Comparison of ENCODE assay signal across 9 cellular contexts in genomic region chr5:151086905-151087360, GRCh38. TPM values are rescaled to one million over a fixed set of nuclear protein-coding genes. Genes with fewer than 3 reads are reported as not detected.
DNase-seq lines count a peak whose midpoint lies in the region; ATAC-seq lines count a peak whose summit lies in the region.
"Had no signal": no experiment of that assay in that cellular context is flagged by ENCODE, and none has a peak within 500 bp of the region (broad histone marks: within the 10 kb centered on the region; RNA-seq: fewer than 3 reads in every experiment).

No MANE protein-coding gene starts in this region.

- no peak overlapping the region for H2BK5ac ChIP-seq in mesendoderm (ENCODE audit: low read length)

- DNase-seq in T-helper 2 cell: peak; percentile 48 to 82 (median 59)
- peak; percentile 67 for DNase-seq in central memory CD4-positive, alpha-beta T cell
- peak; percentile 58 to 63 for DNase-seq in stimulated activated CD4-positive, alpha-beta T cell treated with anti-CD3 and anti-CD28 coated beads, Interleukin-2, amount 100 ng/mL, for 48 hours
- no peak for DNase-seq in occipital lobe (lab: John Stamatoyannopoulos, UW)
- no peak for DNase-seq in mesendoderm
- no peak for DNase-seq in DMS153 treated with DMSO at 0.1 percent for 48 hours (lab: John Stamatoyannopoulos, UW; ENCODE audit: unreplicated experiment)
- DNase-seq: pancreas had no signal

- ATAC-seq in GM18517 (IDR thresholded peaks at IDR 0.05; ENCODE audit: unreplicated experiment) (peak; percentile 64), HG02852 (IDR thresholded peaks at IDR 0.05; ENCODE audit: unreplicated experiment) (peak; percentile 77)

- no peak overlapping the region for H3K27ac ChIP-seq in mesendoderm (ENCODE audit: low read depth, low read length)

- H3K4ac ChIP-seq in mesendoderm (ENCODE audit: low read depth, low read length): no peak overlapping the region

- WGBS in mesendoderm (ENCODE audit: extremely low coverage, insufficient coverage, low lambda C conversion rate): no CpG with 5 or more reads among the region's 10 CpGs

- H2BK15ac ChIP-seq in mesendoderm (replicated peaks; ENCODE audit: low read depth): no peak overlapping the region

- H2BK120ac ChIP-seq in mesendoderm (ENCODE audit: low read depth, low read length): no peak overlapping the region

- H3K79me2 ChIP-seq in mesendoderm (ENCODE audit: control insufficient read depth, insufficient read depth, low read length): no peaks in the 10 kb centered on the region

- H4K5ac ChIP-seq in mesendoderm (ENCODE audit: low read length): no peak overlapping the region

- H3K4me2 ChIP-seq in mesendoderm (ENCODE audit: low read length): no peak overlapping the region

- no peak overlapping the region for H3K9ac ChIP-seq in mesendoderm (ENCODE audit: low read length)

- H3K27me3 ChIP-seq in mesendoderm (ENCODE audit: insufficient read depth, low read length, poor library complexity): no peaks in the 10 kb centered on the region
- H3K27me3 ChIP-seq: pancreas had no signal

- no peak overlapping the region for H2AK5ac ChIP-seq in mesendoderm (ENCODE audit: low read length)

- no peaks in the 10 kb centered on the region for H3K79me1 ChIP-seq in mesendoderm (ENCODE audit: low read length)

- H3K18ac ChIP-seq in mesendoderm (ENCODE audit: low read length): no peak overlapping the region

- no peaks in the 10 kb centered on the region for H3K36me3 ChIP-seq in mesendoderm (ENCODE audit: control insufficient read depth, insufficient read depth, low read length)
- H3K36me3 ChIP-seq: pancreas had no signal

- H3K56ac ChIP-seq in mesendoderm (ENCODE audit: low read length): no peak overlapping the region

- H3K4me1 ChIP-seq in mesendoderm (ENCODE audit: control insufficient read depth, low read depth, low read length): no peaks in the 10 kb centered on the region

- H3K4me3 ChIP-seq in mesendoderm (ENCODE audit: low read length): no peak overlapping the region
- H3K4me3 ChIP-seq: pancreas had no signal

- no peak overlapping the region for H4K8ac ChIP-seq in mesendoderm (ENCODE audit: low read depth, low read length)

- no peak overlapping the region for H3K23ac ChIP-seq in mesendoderm (ENCODE audit: low read length)

RNA-seq across cellular contexts. Expression of gene TNIP1, which starts 6.1 kb away (rescaled TPM):
- total RNA-seq in occipital lobe: 18.1 TPM
- polyA plus RNA-seq in mesendoderm (2013, experiment 1 of 2): 13.7 TPM
- 14.2 TPM for polyA plus RNA-seq in mesendoderm (2013, experiment 2 of 2)

Comparison
In these comparisons a context has a peak if more than half of its experiments do, and no peak if none do; other contexts are left out.
1. DNase-seq: peak in T-helper 2 cell (5 of 5), central memory CD4-positive, alpha-beta T cell (single experiment) and stimulated activated CD4-positive, alpha-beta T cell treated with anti-CD3 and anti-CD28 coated beads, Interleukin-2, amount 100 ng/mL, for 48 hours (2 of 2); none in occipital lobe (single experiment), mesendoderm (single experiment) and DMS153 treated with DMSO at 0.1 percent for 48 hours (single experiment).